In the genomic region with DNA sequence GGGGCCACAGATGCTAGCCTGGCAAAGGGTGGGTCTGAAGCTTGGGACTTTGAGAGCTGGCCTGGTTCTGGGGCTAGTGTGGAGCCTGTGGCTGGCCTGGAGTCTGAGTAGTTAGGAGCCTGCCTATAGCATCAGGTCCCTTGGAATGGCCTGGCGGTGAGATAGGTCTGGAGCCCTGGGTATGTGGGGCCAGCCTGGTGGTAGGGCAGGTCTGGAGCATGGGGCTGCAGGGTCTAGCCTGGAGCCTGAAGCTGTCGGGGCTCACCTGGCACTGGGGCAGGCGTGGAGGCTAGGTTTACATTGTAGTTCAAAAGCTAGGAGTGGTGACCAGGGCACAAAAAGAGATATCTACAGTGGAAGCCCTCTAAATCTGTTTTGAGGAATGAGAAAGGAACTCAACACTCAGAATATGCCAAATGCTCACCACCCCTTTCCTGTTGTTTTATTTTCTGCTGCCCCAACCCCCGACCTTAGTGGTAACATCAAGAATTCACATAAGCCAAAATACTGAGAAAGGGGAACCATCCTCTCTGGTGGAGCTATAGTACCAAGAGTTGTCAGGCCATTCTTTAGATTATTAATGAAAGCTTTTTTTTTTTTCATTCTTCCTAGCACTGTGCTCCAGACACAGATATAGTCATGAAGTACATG, we compare ENCODE assay signal across 28 cellular contexts.
DNase-seq lines count a peak whose midpoint lies in the region; FAIRE-seq and TF ChIP-seq lines count a peak whose summit lies in the region.
"Had no signal": no experiment of that assay in that cellular context is flagged by ENCODE, and none has a peak within 500 bp of the region (broad histone marks: within the 10 kb centered on the region; RNA-seq: fewer than 3 reads in every experiment).

No MANE protein-coding gene starts in this region.

- no peak for TF ChIP-seq RAD21 in H1 (IDR thresholded peaks at IDR 0.05 in 1 of 2, conservative IDR thresholded peaks at IDR 0.05 in 1 of 2; ENCODE audit: low read depth in 2 of 2, low read length in 2 of 2)

- no peak overlapping the region for H2BK20ac ChIP-seq in H1 (ENCODE audit: low read length)

- in situ Hi-C loops in ACHN (cut with HindIII; ENCODE audit: low pct_ligation_motif_present, low pct_unique_long_range_greater_than_20kb, low sequenced_read_pairs) (no loop called here), GM13976 (cut with MboI; ENCODE audit: low sequenced_read_pairs, unreplicated experiment) (no loop called here)

- no peak for FAIRE-seq in H1 (lab: Jason Lieb, UNC)
- FAIRE-seq: endometrium had no signal

- TF ChIP-seq EP300 in H1 (IDR thresholded peaks at IDR 0.05; ENCODE audit: borderline replicate concordance in 1 of 2, low read depth in 2 of 2, low read length in 2 of 2): no peak

- H3K79me2 ChIP-seq in H1 (ENCODE audit: control insufficient read depth in 1 of 2, insufficient read depth in 2 of 2, low read length in 2 of 2): no peaks in the 10 kb centered on the region
- peaks cover 69% of the 10 kb centered on the region for H3K79me2 ChIP-seq in osteoblast (ENCODE audit: insufficient read depth, low read length)

- H2BK15ac ChIP-seq in H1 (ENCODE audit: low read length): no peak overlapping the region

- no peaks in the 10 kb centered on the region for H3K23me2 ChIP-seq in H1 (ENCODE audit: low read depth, low read length)

- H2BK5ac ChIP-seq in H1 (ENCODE audit: low read depth, low read length): no peak overlapping the region

- H3K27ac ChIP-seq in BLaER1 (no peak overlapping the region), RWPE1 (peak overlapping the region; percentile 37), H1 (ENCODE audit: low read depth, low read length) (no peak overlapping the region), osteoblast (ENCODE audit: low read depth, low read length) (no peak overlapping the region)
- H3K27ac ChIP-seq: heart left ventricle, lower lobe of right lung, upper lobe of left lung had no signal

- no peak overlapping the region for H2BK12ac ChIP-seq in H1 (ENCODE audit: low read depth, low read length)

- no peak for TF ChIP-seq CTCF in RWPE1 (conservative IDR thresholded peaks at IDR 0.05; ENCODE audit: low read depth)
- TF ChIP-seq CTCF in H1 (IDR thresholded peaks at IDR 0.05; ENCODE audit: control extremely low read depth in 1 of 3, insufficient read depth in 1 of 3, low read depth in 1 of 3, low read length in 3 of 3): no peak
- no peak for TF ChIP-seq CTCF in osteoblast (IDR thresholded peaks at IDR 0.05; ENCODE audit: extremely low read depth, low read depth, low read length)
- TF ChIP-seq CTCF in GM13976 (IDR thresholded peaks at IDR 0.05; ENCODE audit: borderline replicate concordance, control extremely low read depth, extremely low read depth, insufficient read depth, missing control alignments): no peak

- TF ChIP-seq POLR2A in H1 (IDR thresholded peaks at IDR 0.05; ENCODE audit: control extremely low read depth in 1 of 2, low read depth in 2 of 2, low read length in 2 of 2): no peak

- CTCF ChIA-PET in RWPE1 (lab: Yijun Ruan, JAX) (interaction anchor here (0.8 kb wide), 1 partner anchor 12 kb away, joined by 4 read pairs; no protein-coding TSS in a partner anchor), H1 (lab: Charles Lee; ENCODE audit: partially characterized antibody) (interaction anchor here (0.7 to 1.6 kb wide), 2 partner anchors 16 to 340 kb away, joined by 3 to 5 read pairs; no protein-coding TSS in a partner anchor)

- no peaks in the 10 kb centered on the region for H3K79me1 ChIP-seq in H1 (ENCODE audit: low read depth, low read length)

- H3K4ac ChIP-seq in H1 (replicated peaks; ENCODE audit: insufficient read length, low read depth, low read length): no peak overlapping the region

- POLR2A ChIA-PET in RWPE1 (lab: Yijun Ruan, JAX; ENCODE audit: low non-redundant PET) (no interaction called here), H1 (lab: Charles Lee; ENCODE audit: partially characterized antibody) (interaction anchor here (1.1 kb wide), 1 partner anchor 69 kb away, joined by 3 read pairs; no protein-coding TSS in a partner anchor)

- no peak overlapping the region for H4K5ac ChIP-seq in H1 (ENCODE audit: insufficient read length, low read depth, low read length)

- H3K36me3 ChIP-seq in BLaER1 (no peaks in the 10 kb centered on the region), H1 (ENCODE audit: control insufficient read depth in 2 of 4, insufficient read depth in 4 of 4, low read length in 3 of 4) (no peaks in the 10 kb centered on the region), osteoblast (ENCODE audit: insufficient read depth, low read length) (no peaks in the 10 kb centered on the region)
- H3K36me3 ChIP-seq: heart left ventricle, lower lobe of right lung, upper lobe of left lung had no signal

- DNase-seq in EH (ENCODE audit: low read depth) (peak; percentile 4), RWPE1 (ENCODE audit: low spot score) (no peak), H1 (ENCODE audit: low read depth in 1 of 2, low spot score in 2 of 2) (no peak), ACHN (no peak), osteoblast (ENCODE audit: insufficient read length, low spot score, missing footprints) (no peak), GM13976 (ENCODE audit: low spot score) (no peak), NCI-H524 (lab: John Stamatoyannopoulos, UW) (no peak)
- DNase-seq: activated CD4-positive, alpha-beta T cell treated with anti-CD3 and anti-CD28 coated beads, Interleukin-2, amount 50 U/mL, for 4 hours; activated CD4-positive, CD25-positive, alpha-beta regulatory T cell; activated naive CD4-positive, alpha-beta T cell treated with anti-CD3 and anti-CD28 coated beads, Interleukin-2, amount 10 ng/mL, durations not matched to agents 7 days and 5 days; amniotic stem cell; DMS79 treated with DMSO at 0.1 percent for 48 hours; foreskin melanocyte; heart left ventricle; IMR-90; lower lobe of right lung; midbrain; naive B cell; NCI-H1417; NCI-H2029 treated with DMSO at 0.1 percent for 48 hours; NK-92 treated with Interleukin-12 subunit alpha and Interleukin-12 subunit beta, amount 100 ng/mL, for 24 hours; nucleus accumbens; SHP77 treated with DMSO at 0.1 percent for 48 hours; stimulated activated naive B cell treated with anti-CD40 and anti-IgM and Interleukin-4, amounts not matched to agents 10 μg/mL and 1 μg/mL and 100 μg/mL, for 72 hours had no signal

- H3K14ac ChIP-seq in H1 (ENCODE audit: insufficient read length): no peak overlapping the region

- no peak overlapping the region for H2AFZ ChIP-seq in H1 (ENCODE audit: low read length)
- H2AFZ ChIP-seq in osteoblast (ENCODE audit: low read length): no peak overlapping the region
- H2AFZ ChIP-seq: GM23338 had no signal

- no peak overlapping the region for H3K23ac ChIP-seq in H1 (ENCODE audit: insufficient read length)

- H3K4me3 ChIP-seq in BLaER1: no peak overlapping the region
- no peak overlapping the region for H3K4me3 ChIP-seq in H1 (ENCODE audit: extremely low read depth in 1 of 4, insufficient read depth in 2 of 4, low read depth in 3 of 4, low read length in 4 of 4)
- H3K4me3 ChIP-seq in osteoblast (ENCODE audit: insufficient read depth, low read length): no peak overlapping the region
- H3K4me3 ChIP-seq: GM23338, heart left ventricle, lower lobe of right lung, upper lobe of left lung had no signal

- H3K56ac ChIP-seq in H1 (replicated peaks; ENCODE audit: insufficient read length, low read depth, low read length): no peak overlapping the region

- H3K9ac ChIP-seq in BLaER1: no peak overlapping the region
- no peak overlapping the region for H3K9ac ChIP-seq in H1 (replicated peaks in 1 of 4; ENCODE audit: extremely low read depth in 1 of 4, low read depth in 3 of 4, low read length in 3 of 4)

- H3K27me3 ChIP-seq in BLaER1: no peaks in the 10 kb centered on the region
- H3K27me3 ChIP-seq in H1 (replicated peaks in 1 of 4; ENCODE audit: control insufficient read depth in 3 of 4, extremely low read depth in 1 of 4, insufficient read depth in 3 of 4, low read length in 3 of 4): no peaks in the 10 kb centered on the region
- no peaks in the 10 kb centered on the region for H3K27me3 ChIP-seq in osteoblast (ENCODE audit: insufficient read depth, low read length)
- H3K27me3 ChIP-seq: heart left ventricle, upper lobe of left lung had no signal

- no peak overlapping the region for H3K18ac ChIP-seq in H1 (ENCODE audit: extremely low read depth, low read length)

- no peak overlapping the region for H2AK5ac ChIP-seq in H1 (ENCODE audit: low read depth, low read length)

- no peak overlapping the region for H4K91ac ChIP-seq in H1 (replicated peaks; ENCODE audit: insufficient read length, low read length)

- H4K8ac ChIP-seq in H1 (ENCODE audit: extremely low read depth, insufficient read depth, low read length): peak overlapping the region; percentile 85

- H2BK120ac ChIP-seq in H1 (replicated peaks; ENCODE audit: low read depth, low read length): no peak overlapping the region

- H3K9me3 ChIP-seq in BLaER1 (no peaks in the 10 kb centered on the region), H1 (ENCODE audit: insufficient read depth in 2 of 2, low read depth in 1 of 2, low read length in 1 of 2) (no peaks in the 10 kb centered on the region), osteoblast (ENCODE audit: low read depth, low read length) (no peaks in the 10 kb centered on the region)
- H3K9me3 ChIP-seq: heart left ventricle, lower lobe of right lung, upper lobe of left lung had no signal

- WGBS in H1 (ENCODE audit: extremely low coverage in 1 of 2, insufficient coverage in 1 of 2, insufficient read length in 1 of 2, insufficient replicate concordance in 2 of 2, low coverage in 1 of 2, low lambda C conversion rate in 2 of 2, missing lambda C conversion rate in 1 of 2), 2 experiments: 86% methylated on average over 4 of the region's 4 CpGs; no CpG with 5 or more reads in 1 of the 2 experiments

- peak overlapping the region; percentile 56 for H3K4me2 ChIP-seq in BLaER1
- H3K4me2 ChIP-seq in H1 (ENCODE audit: insufficient read depth in 1 of 2, low read depth in 2 of 2, low read length in 2 of 2): no peak overlapping the region
- no peak overlapping the region for H3K4me2 ChIP-seq in osteoblast (ENCODE audit: insufficient read depth, low read length)
- H3K4me2 ChIP-seq: GM23338 had no signal

- peaks cover 6% of the 10 kb centered on the region; the same call in 1 of the 2 replicates for H4K20me1 ChIP-seq in BLaER1
- H4K20me1 ChIP-seq in H1 (replicated peaks in 1 of 2; ENCODE audit: control insufficient read depth in 1 of 2, insufficient read depth in 2 of 2, low read length in 2 of 2): no peaks in the 10 kb centered on the region
- H4K20me1 ChIP-seq in osteoblast (ENCODE audit: insufficient read depth, low read length): peaks cover 15% of the 10 kb centered on the region

- H3K4me1 ChIP-seq in BLaER1 (peaks cover 11% of the 10 kb centered on the region), H1 (replicated peaks in 1 of 4; ENCODE audit: control insufficient read depth in 3 of 4, insufficient read depth in 4 of 4, low read length in 3 of 4) (peaks cover 0 to 3% (median 0%) of the 10 kb centered on the region in 4 experiments; a peak in 1 of 7 replicates), osteoblast (ENCODE audit: insufficient read depth, low read length) (no peaks in the 10 kb centered on the region)
- H3K4me1 ChIP-seq: heart left ventricle, lower lobe of right lung, upper lobe of left lung had no signal

TF ChIP-seq in H1, 55 proteins besides CTCF, POLR2A, EP300 and RAD21 (continues in another document):
- TF ChIP-seq SIN3A (conservative IDR thresholded peaks at IDR 0.05 in 1 of 2, IDR thresholded peaks at IDR 0.05 in 1 of 2; ENCODE audit: low read depth in 1 of 2, low read length in 2 of 2) (no peak), RFX5 (IDR thresholded peaks at IDR 0.05; ENCODE audit: borderline replicate concordance, low read depth, low read length) (no peak)
